In the genomic region with DNA sequence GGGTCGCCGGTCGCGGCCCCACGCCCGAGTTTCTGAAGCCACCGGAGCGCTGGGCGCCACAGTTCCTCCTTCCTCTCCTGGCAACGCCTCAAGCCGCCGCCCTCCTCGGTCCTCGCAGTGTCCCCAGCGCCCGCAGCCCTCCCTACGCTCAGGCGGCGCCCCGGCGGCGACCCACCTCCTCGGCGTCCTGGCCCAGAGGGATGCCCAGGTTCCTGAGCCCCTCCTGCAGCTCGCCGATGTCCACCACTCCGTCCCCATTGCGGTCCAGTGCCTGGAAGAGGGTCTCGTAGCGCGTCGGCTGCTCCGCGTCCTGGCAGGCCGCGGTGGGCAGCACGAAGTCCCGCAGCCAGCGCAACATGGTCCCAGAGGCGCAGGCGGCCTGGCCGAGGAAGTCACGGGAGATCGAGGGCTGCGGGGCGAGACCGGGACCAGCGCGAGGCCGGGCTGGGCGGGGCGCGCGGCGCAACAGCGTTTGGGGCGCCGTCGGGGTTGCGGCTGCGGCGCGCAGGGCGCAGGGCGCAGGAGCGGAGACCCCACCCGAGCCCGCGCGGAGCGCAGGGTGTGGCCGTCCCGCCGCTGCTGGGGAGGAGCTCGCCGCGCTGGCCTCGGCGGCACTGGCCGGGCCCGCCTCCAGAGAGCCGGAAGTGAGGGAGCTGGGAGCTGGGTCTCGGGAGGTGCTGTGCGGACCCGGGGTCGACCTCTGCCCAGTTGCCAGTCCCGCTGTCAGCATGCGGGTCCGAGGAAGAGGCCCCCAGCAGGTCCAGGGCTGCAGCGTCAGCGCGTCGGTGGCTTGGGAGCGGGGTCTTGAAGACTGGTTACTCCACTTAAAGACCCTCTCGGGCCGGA, we compare ENCODE assay signal across 8 cellular contexts. TPM values are rescaled to one million over a fixed set of nuclear protein-coding genes. Genes with fewer than 3 reads are reported as not detected.
DNase-seq lines count a peak whose midpoint lies in the region; ATAC-seq and TF ChIP-seq lines count a peak whose summit lies in the region.

SLC25A24 (minus strand) TSS at position 563 of the 846 bp plus-strand sequence; CDS start at position 358, 205 bp downstream.

- no peak for TF ChIP-seq CTCF in Peyer's patch (IDR thresholded peaks at IDR 0.05)

- H3K27me3 Mint-ChIP-seq in CD8-positive, alpha-beta memory T cell: no peaks in the 10 kb centered on the region
- H3K27me3 Mint-ChIP-seq in naive thymus-derived CD4-positive, alpha-beta T cell: peaks cover 0 to 18% (median 0%) of the 10 kb centered on the region in 5 donors
- H3K27me3 Mint-ChIP-seq in stimulated activated naive B cell treated with anti-CD40 and anti-IgM and Interleukin-4, amounts not matched to agents 10 μg/mL and 1 μg/mL and 100 μg/mL, for 72 hours: no peaks in the 10 kb centered on the region

- peak; percentile 62 to 80 (median 70) for DNase-seq in CD8-positive, alpha-beta memory T cell
- DNase-seq in HS-27A (ENCODE audit: low read depth) (peak; percentile 59), Peyer's patch (peak; percentile 78 to 93 (median 92)), fibroblast of gingiva (ENCODE audit: low read depth) (peak; percentile 82)
- DNase-seq in activated T-helper 1 cell treated with anti-CD3 and anti-CD28 coated beads, Interleukin-2, amount 50 U/mL, for 16 hours (ENCODE audit: low read depth in 1 of 2, low spot score in 1 of 2): peak; percentile 44 to 56
- DNase-seq in naive thymus-derived CD4-positive, alpha-beta T cell: peak; percentile 58 to 83 (median 71)
- DNase-seq in stimulated activated naive B cell treated with anti-CD40 and anti-IgM and Interleukin-4, amounts not matched to agents 10 μg/mL and 1 μg/mL and 100 μg/mL, for 72 hours: peak; percentile 84

- peak within 1 kb of the TSS; percentile 82 for H3K4me3 ChIP-seq in CD8-positive, alpha-beta memory T cell (ENCODE audit: low read length)
- peak within 1 kb of the TSS; percentile 76 to 99 (median 90) for H3K4me3 ChIP-seq in Peyer's patch
- H3K4me3 ChIP-seq in naive thymus-derived CD4-positive, alpha-beta T cell (ENCODE audit: low read length): peak within 1 kb of the TSS; percentile 75

- no peaks in the 10 kb centered on the region for H3K27me3 ChIP-seq in CD8-positive, alpha-beta memory T cell (ENCODE audit: insufficient read depth, low read length, poor library complexity, severe bottlenecking)
- H3K27me3 ChIP-seq in Peyer's patch: no peaks in the 10 kb centered on the region
- H3K27me3 ChIP-seq in naive thymus-derived CD4-positive, alpha-beta T cell (ENCODE audit: control insufficient read depth in 2 of 2, insufficient read depth in 2 of 2, low read length in 2 of 2): no peaks in the 10 kb centered on the region

- peak within 1 kb of the TSS; percentile 68 for H3K27ac ChIP-seq in CD8-positive, alpha-beta memory T cell (ENCODE audit: low read depth, low read length)
- peak within 1 kb of the TSS; percentile 88 to 99 (median 96) for H3K27ac ChIP-seq in Peyer's patch
- H3K27ac ChIP-seq in naive thymus-derived CD4-positive, alpha-beta T cell (ENCODE audit: low read depth, low read length): peak within 1 kb of the TSS; percentile 65

- no peaks in the 10 kb centered on the region for H3K9me3 ChIP-seq in CD8-positive, alpha-beta memory T cell (ENCODE audit: low read length)
- no peaks in the 10 kb centered on the region for H3K9me3 ChIP-seq in Peyer's patch
- no peaks in the 10 kb centered on the region for H3K9me3 ChIP-seq in naive thymus-derived CD4-positive, alpha-beta T cell (ENCODE audit: control insufficient read depth in 2 of 3, low read length in 3 of 3)

- H3K27ac Mint-ChIP-seq in CD8-positive, alpha-beta memory T cell: peak within 1 kb of the TSS; percentile 75 to 91 (median 87)
- H3K27ac Mint-ChIP-seq in naive thymus-derived CD4-positive, alpha-beta T cell: peak within 1 kb of the TSS; percentile 52 to 87 (median 82)
- H3K27ac Mint-ChIP-seq in stimulated activated naive B cell treated with anti-CD40 and anti-IgM and Interleukin-4, amounts not matched to agents 10 μg/mL and 1 μg/mL and 100 μg/mL, for 72 hours: peak within 1 kb of the TSS; percentile 93

- peak; percentile 60 to 76 for TF ChIP-seq POLR2A in Peyer's patch (IDR thresholded peaks at IDR 0.05)

- peaks cover 15% of the 10 kb centered on the region for H3K4me1 ChIP-seq in CD8-positive, alpha-beta memory T cell (ENCODE audit: insufficient read depth, low read length)
- peaks cover 0 to 29% (median 6%) of the 10 kb centered on the region in 4 donors for H3K4me1 ChIP-seq in Peyer's patch
- H3K4me1 ChIP-seq in naive thymus-derived CD4-positive, alpha-beta T cell (ENCODE audit: control insufficient read depth in 2 of 2, insufficient read depth in 2 of 2, low read length in 2 of 2): peaks cover 3 to 16% of the 10 kb centered on the region in 2 donors

- CTCF ChIA-PET in CD8-positive, alpha-beta memory T cell (lab: Charles Lee): interaction anchor here (0.7 to 1.5 kb wide), 8 partner anchors 8 to 916 kb away, joined by 3 to 7 read pairs (median 3); partner anchors contain the start of gene EEIG2
- CTCF ChIA-PET in naive thymus-derived CD4-positive, alpha-beta T cell (lab: Charles Lee): interaction anchor here (0.7 to 1.2 kb wide), 3 partner anchors 9 to 367 kb away, joined by 3 read pairs; no protein-coding TSS in a partner anchor

- H3K4me1 Mint-ChIP-seq in CD8-positive, alpha-beta memory T cell: peaks cover 32 to 49% (median 44%) of the 10 kb centered on the region in 3 donors
- H3K4me1 Mint-ChIP-seq in naive thymus-derived CD4-positive, alpha-beta T cell: peaks cover 18 to 42% (median 30%) of the 10 kb centered on the region in 7 donors
- H3K4me1 Mint-ChIP-seq in stimulated activated naive B cell treated with anti-CD40 and anti-IgM and Interleukin-4, amounts not matched to agents 10 μg/mL and 1 μg/mL and 100 μg/mL, for 72 hours: peaks cover 24 to 36% of the 10 kb centered on the region in 2 donors

- peak within 1 kb of the TSS; percentile 89 to 93 (median 91) for H3K4me3 Mint-ChIP-seq in CD8-positive, alpha-beta memory T cell
- peak within 1 kb of the TSS; percentile 69 to 93 (median 88) for H3K4me3 Mint-ChIP-seq in naive thymus-derived CD4-positive, alpha-beta T cell
- H3K4me3 Mint-ChIP-seq in stimulated activated naive B cell treated with anti-CD40 and anti-IgM and Interleukin-4, amounts not matched to agents 10 μg/mL and 1 μg/mL and 100 μg/mL, for 72 hours: peak within 1 kb of the TSS; percentile 94 to 98

- POLR2A ChIA-PET in CD8-positive, alpha-beta memory T cell (lab: Charles Lee): interaction anchor here (0.9 to 1.6 kb wide), 5 partner anchors 360 to 756 kb away, joined by 3 to 9 read pairs (median 5); partner anchors contain the start of genes EEIG2, HENMT1 and PRPF38B
- POLR2A ChIA-PET in naive thymus-derived CD4-positive, alpha-beta T cell (lab: Charles Lee): interaction anchor here (0.6 to 2.0 kb wide), 11 partner anchors 11 to 900 kb away, joined by 3 to 11 read pairs (median 5); partner anchors contain the start of genes EEIG2, HENMT1, PRPF38B and WDR47

- H3K9me3 Mint-ChIP-seq in CD8-positive, alpha-beta memory T cell: no peaks in the 10 kb centered on the region
- H3K9me3 Mint-ChIP-seq in naive thymus-derived CD4-positive, alpha-beta T cell: peaks cover 0 to 12% (median 1%) of the 10 kb centered on the region in 11 donors
- peaks cover 3 to 4% of the 10 kb centered on the region in 2 donors for H3K9me3 Mint-ChIP-seq in stimulated activated naive B cell treated with anti-CD40 and anti-IgM and Interleukin-4, amounts not matched to agents 10 μg/mL and 1 μg/mL and 100 μg/mL, for 72 hours

- peaks cover 3 to 21% (median 3%) of the 10 kb centered on the region in 3 donors for H3K36me3 Mint-ChIP-seq in CD8-positive, alpha-beta memory T cell
- peaks cover 4 to 36% (median 4%) of the 10 kb centered on the region in 5 donors for H3K36me3 Mint-ChIP-seq in naive thymus-derived CD4-positive, alpha-beta T cell
- peaks cover 6 to 20% of the 10 kb centered on the region in 2 donors for H3K36me3 Mint-ChIP-seq in stimulated activated naive B cell treated with anti-CD40 and anti-IgM and Interleukin-4, amounts not matched to agents 10 μg/mL and 1 μg/mL and 100 μg/mL, for 72 hours

- ATAC-seq in GM19455 (IDR thresholded peaks at IDR 0.05; ENCODE audit: unreplicated experiment): peak; percentile 89
- peak; percentile 96 for ATAC-seq in naive thymus-derived CD4-positive, alpha-beta T cell
- ATAC-seq in stimulated activated naive B cell treated with anti-CD40 and anti-IgM and Interleukin-4, amounts not matched to agents 10 μg/mL and 1 μg/mL and 100 μg/mL, for 72 hours (replicated peaks): peak; percentile 97 to 98

- intact Hi-C loops in naive thymus-derived CD4-positive, alpha-beta T cell (cut with micrococcal nuclease): loop anchor here (1.0 to 5.0 kb wide), 17 partner anchors 15 to 1143 kb away; partner anchors contain the start of genes PRMT6 (in 2 of the 2), STXBP3 (in 2 of the 2), EEIG2 (in 1 of the 2) and VAV3 (in 1 of the 2)

- no peaks in the 10 kb centered on the region for H3K36me3 ChIP-seq in CD8-positive, alpha-beta memory T cell (ENCODE audit: insufficient read depth, low read length)
- H3K36me3 ChIP-seq in Peyer's patch: peaks cover 0 to 13% (median 0%) of the 10 kb centered on the region in 3 donors
- peaks cover 0 to 4% (median 0%) of the 10 kb centered on the region in 3 experiments for H3K36me3 ChIP-seq in naive thymus-derived CD4-positive, alpha-beta T cell (ENCODE audit: control insufficient read depth in 2 of 3, insufficient read depth in 3 of 3, low read length in 3 of 3)

RNA-seq across cellular contexts. Expression of gene SLC25A24, which starts in this region (rescaled TPM):
- 10 to 100 TPM; 24.7 to 25.0 TPM for total RNA-seq in CD8-positive, alpha-beta memory T cell
- polyA plus RNA-seq in CD8-positive, alpha-beta memory T cell: 17.4 TPM
- total RNA-seq in Peyer's patch: 100 to 1,000 TPM in 1 of 4 donors, 10 to 100 TPM in 3; 30.5 to 108 (median 62.2) TPM
- 10 to 100 TPM in 3 of 5 experiments, 1 to 10 TPM in 2; 7.1 to 27.2 (median 10.2) TPM for total RNA-seq in naive thymus-derived CD4-positive, alpha-beta T cell
- polyA plus RNA-seq in naive thymus-derived CD4-positive, alpha-beta T cell: 10 to 100 TPM in 1 of 2 donors, 1 to 10 TPM in 1; 7.5 to 11.0 TPM

Comparison
In these comparisons a context has a peak if more than half of its experiments do, and no peak if none do; other contexts are left out.
1. Peak in every context shown above with its lines: DNase-seq, ATAC-seq, H3K4me3 ChIP-seq and H3K27ac ChIP-seq.